ENCODE assay signal across 9 cellular contexts in the genomic region with DNA sequence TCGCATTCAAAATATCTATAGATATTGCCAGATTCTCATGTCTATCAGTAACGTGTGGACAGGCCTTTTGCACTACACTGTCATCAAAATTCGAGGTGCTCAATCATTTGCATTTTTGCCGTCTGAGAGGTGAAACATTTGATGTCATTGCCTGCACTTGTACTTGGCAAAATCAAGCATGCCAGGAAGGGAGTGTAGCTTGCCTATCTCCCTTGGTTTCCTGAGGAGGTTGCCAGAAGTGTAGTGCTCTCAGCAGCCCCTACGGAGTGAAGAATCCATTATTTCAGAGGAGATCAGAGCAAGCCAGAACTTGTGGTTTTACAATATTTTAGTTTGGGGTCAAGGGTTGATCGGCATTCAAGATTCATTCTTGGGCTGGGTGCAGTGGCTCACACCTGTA. TPM values are rescaled to one million over a fixed set of nuclear protein-coding genes. Genes with fewer than 3 reads are reported as not detected.
"Had no signal": no experiment of that assay in that cellular context is flagged by ENCODE, and none has a peak within 500 bp of the region (broad histone marks: within the 10 kb centered on the region; RNA-seq: fewer than 3 reads in every experiment).

No MANE protein-coding gene starts in this region.

- H3K4me3 ChIP-seq: GM23338 had no signal

- H2AFZ ChIP-seq: GM23338 had no signal

- H3K4me3 Mint-ChIP-seq: GM23338, H9 had no signal

- H3K4me1 Mint-ChIP-seq: GM23338, H9 had no signal

- H3K36me3 Mint-ChIP-seq: IgD-negative memory B cell had no signal

- H3K4me2 ChIP-seq: GM23338 had no signal

- DNase-seq: H9, HCEC 1CT, KBM-7 had no signal

- H3K27ac Mint-ChIP-seq: GM23338, H9, IgD-negative memory B cell had no signal

- ATAC-seq: GM23338 had no signal

- H3K9me3 Mint-ChIP-seq: H9 had no signal

- FAIRE-seq: H1, H54, HTR-8/SVneo had no signal

RNA-seq across cellular contexts. Expression of a gene that starts 30.2 kb away (rescaled TPM):
- total RNA-seq: GM23338, H1, H9, HT-29 had no signal
- polyA plus RNA-seq: GM23338, H1, IgD-negative memory B cell had no signal
